Comparison of ENCODE assay signal across 8 cellular contexts in genomic region chr3:65439641-65440040, GRCh38.
DNase-seq lines count a peak whose midpoint lies in the region; ATAC-seq and TF ChIP-seq lines count a peak whose summit lies in the region.

No MANE protein-coding gene starts in this region.

- WGBS in right lobe of liver (ENCODE audit: insufficient coverage, low coverage, low lambda C conversion rate, missing lambda C conversion rate): 14% methylated on average over 3 of the region's 5 CpGs

- H3K27me3 ChIP-seq in right lobe of liver: no peaks in the 10 kb centered on the region

- intact Hi-C loops in right lobe of liver (cut with DNase I): loop anchor here in 1 of 2 donors (10.0 kb wide), 1 partner anchor 305 kb away; no protein-coding TSS in a partner anchor
- intact Hi-C loops in activated T-helper 2 cell treated with anti-CD3 and anti-CD28 coated beads, Interferon-gamma antibody, Interleukin-2, Interleukin-4, amounts not matched to agents 10 μg/mL and 5 μg/mL and 100 μg/mL, durations not matched to agents 14 hours and 24 hours and 36 hours (cut with micrococcal nuclease): no loop called here

- no peaks in the 10 kb centered on the region for H3K36me3 Mint-ChIP-seq in activated T-helper 2 cell treated with anti-CD3 and anti-CD28 coated beads, Interferon-gamma antibody, Interleukin-2, Interleukin-4, amounts not matched to agents 10 μg/mL and 5 μg/mL and 100 μg/mL, durations not matched to agents 14 hours and 24 hours and 36 hours (ENCODE audit: low read depth)

- 0 out of 2 replicates have a peak, but pooled peaks have one; percentile 15 for TF ChIP-seq CTCF in GM12874 (IDR thresholded peaks at IDR 0.05; ENCODE audit: insufficient read depth, low read depth, low read length)
- TF ChIP-seq CTCF in coronary artery (IDR thresholded peaks at IDR 0.05): peak; percentile 20
- peak; percentile 48 to 57 (median 50) for TF ChIP-seq CTCF in right lobe of liver (IDR thresholded peaks at IDR 0.05)

- H3K4me3 ChIP-seq in coronary artery (no peak overlapping the region), right lobe of liver (no peak overlapping the region)

- H3K4me1 ChIP-seq in right lobe of liver: no peaks in the 10 kb centered on the region

- H3K27me3 Mint-ChIP-seq in activated T-helper 2 cell treated with anti-CD3 and anti-CD28 coated beads, Interferon-gamma antibody, Interleukin-2, Interleukin-4, amounts not matched to agents 10 μg/mL and 5 μg/mL and 100 μg/mL, durations not matched to agents 14 hours and 24 hours and 36 hours (ENCODE audit: low read depth): no peaks in the 10 kb centered on the region

- H3K27ac ChIP-seq in coronary artery (no peak overlapping the region), right lobe of liver (no peak overlapping the region)

- H3K27ac Mint-ChIP-seq in activated T-helper 2 cell treated with anti-CD3 and anti-CD28 coated beads, Interferon-gamma antibody, Interleukin-2, Interleukin-4, amounts not matched to agents 10 μg/mL and 5 μg/mL and 100 μg/mL, durations not matched to agents 14 hours and 24 hours and 36 hours: no peak overlapping the region

- H3K9me3 Mint-ChIP-seq in activated T-helper 2 cell treated with anti-CD3 and anti-CD28 coated beads, Interferon-gamma antibody, Interleukin-2, Interleukin-4, amounts not matched to agents 10 μg/mL and 5 μg/mL and 100 μg/mL, durations not matched to agents 14 hours and 24 hours and 36 hours: no peaks in the 10 kb centered on the region

- H3K4me3 Mint-ChIP-seq in activated T-helper 2 cell treated with anti-CD3 and anti-CD28 coated beads, Interferon-gamma antibody, Interleukin-2, Interleukin-4, amounts not matched to agents 10 μg/mL and 5 μg/mL and 100 μg/mL, durations not matched to agents 14 hours and 24 hours and 36 hours (ENCODE audit: low read depth): no peak overlapping the region

- H3K36me3 ChIP-seq in right lobe of liver: peaks cover 0 to 20% (median 2%) of the 10 kb centered on the region in 4 donors

- no peak for TF ChIP-seq POLR2A in right lobe of liver (IDR thresholded peaks at IDR 0.05)

- peak; percentile 11 for DNase-seq in 8988T
- peak; percentile 13 for DNase-seq in NCI-H526 treated with DMSO at 0.1 percent for 48 hours (lab: John Stamatoyannopoulos, UW)
- DNase-seq in coronary artery (ENCODE audit: low spot score): no peak
- DNase-seq in right lobe of liver: peak; percentile 39 to 57 (median 49)
- no peak for DNase-seq in activated T-helper 2 cell treated with anti-CD3 and anti-CD28 coated beads, Interferon-gamma antibody, Interleukin-2, Interleukin-4, amounts not matched to agents 10 μg/mL and 5 μg/mL and 100 μg/mL, durations not matched to agents 14 hours and 24 hours and 36 hours (ENCODE audit: low spot score)
- DNase-seq in effector CD4-positive, alpha-beta T cell: no peak

- no peaks in the 10 kb centered on the region for H3K9me3 ChIP-seq in right lobe of liver

- ATAC-seq in right lobe of liver (peak; percentile 86 to 94 (median 91)), HG02852 (IDR thresholded peaks at IDR 0.05; ENCODE audit: unreplicated experiment) (no peak)

- no peaks in the 10 kb centered on the region for H3K4me1 Mint-ChIP-seq in activated T-helper 2 cell treated with anti-CD3 and anti-CD28 coated beads, Interferon-gamma antibody, Interleukin-2, Interleukin-4, amounts not matched to agents 10 μg/mL and 5 μg/mL and 100 μg/mL, durations not matched to agents 14 hours and 24 hours and 36 hours (ENCODE audit: low read depth)

Comparison
In these comparisons a context has a peak if more than half of its experiments do, and no peak if none do; other contexts are left out.
1. DNase-seq: peak in 8988T (single experiment), NCI-H526 treated with DMSO at 0.1 percent for 48 hours (single experiment) and right lobe of liver (3 of 3); none in coronary artery (single experiment), activated T-helper 2 cell treated with anti-CD3 and anti-CD28 coated beads, Interferon-gamma antibody, Interleukin-2, Interleukin-4, amounts not matched to agents 10 μg/mL and 5 μg/mL and 100 μg/mL, durations not matched to agents 14 hours and 24 hours and 36 hours (single experiment) and effector CD4-positive, alpha-beta T cell (single experiment).
2. Peak in every context shown above with its lines, with median percentiles within 50 percentile points of each other: CTCF ChIP-seq.